Comparison of ENCODE assay signal across 8 cellular contexts in genomic region chr9:121498150-121498486, GRCh38. TPM values are rescaled to one million over a fixed set of nuclear protein-coding genes. Genes with fewer than 3 reads are reported as not detected.
A peak's percentile ranks its signal among the peaks of the same experiment; 100 is the strongest.
DNase-seq lines count a peak whose midpoint lies in the region; TF ChIP-seq lines count a peak whose summit lies in the region.

No MANE protein-coding gene starts in this region.

- peaks cover 3% of the 10 kb centered on the region for H3K36me3 Mint-ChIP-seq in activated naive CD8-positive, alpha-beta T cell

- H4K12ac ChIP-seq in trophoblast cell (ENCODE audit: low read depth, low read length) = no peak overlapping the region

- peak; percentile 78 for TF ChIP-seq CTCF in OCI-LY1 (IDR thresholded peaks at IDR 0.05; ENCODE audit: low read length)

- H3K4me3 Mint-ChIP-seq in activated naive CD8-positive, alpha-beta T cell = peak overlapping the region; percentile 84

- H3K9ac ChIP-seq in ES-I3 (ENCODE audit: low read depth, low read length) = peak overlapping the region; percentile 63; the same call in 1 of the 2 replicates
- H3K9ac ChIP-seq in GM23248 = no peak overlapping the region
- no peak overlapping the region for H3K9ac ChIP-seq in OCI-LY1 (ENCODE audit: low read length)
- no peak overlapping the region for H3K9ac ChIP-seq in trophoblast cell (ENCODE audit: low read length)

- peaks cover 4% of the 10 kb centered on the region; the same call in 1 of the 2 replicates for H3K4me1 ChIP-seq in ES-I3 (ENCODE audit: insufficient read depth, low read length)
- peaks cover 10% of the 10 kb centered on the region; the same call in 1 of the 2 replicates for H3K4me1 ChIP-seq in GM23248 (ENCODE audit: insufficient read depth)
- H3K4me1 ChIP-seq in OCI-LY1 (ENCODE audit: insufficient read depth, low read length, severe bottlenecking) = no peaks in the 10 kb centered on the region
- H3K4me1 ChIP-seq in trophoblast cell (ENCODE audit: control insufficient read depth in 1 of 2, insufficient read depth in 2 of 2, low read length in 2 of 2) = peaks cover 8 to 12% of the 10 kb centered on the region in 2 experiments

- peaks cover 21% of the 10 kb centered on the region for H3K4me1 Mint-ChIP-seq in activated naive CD8-positive, alpha-beta T cell (ENCODE audit: low read depth)

- in situ Hi-C loops in GM23248 (cut with MboI) = no loop called here

- intact Hi-C loops in head of caudate nucleus (cut with DNase I) = no loop called here

- H4K91ac ChIP-seq in trophoblast cell (ENCODE audit: low read depth, low read length) = no peak overlapping the region

- H4K8ac ChIP-seq in trophoblast cell (ENCODE audit: low read depth, low read length) = no peak overlapping the region

- H3K14ac ChIP-seq in trophoblast cell (ENCODE audit: low read length) = no peak overlapping the region

- WGBS in GM23248 (ENCODE audit: low coverage in 1 of 2, low lambda C conversion rate in 2 of 2, missing lambda C conversion rate in 2 of 2), 2 experiments = 14 to 21% methylated on average over 4 of the region's 4 CpGs
- WGBS in trophoblast cell (ENCODE audit: extremely low coverage, insufficient coverage, insufficient read length) = no CpG with 5 or more reads among the region's 4 CpGs

- no peak overlapping the region for H2AK5ac ChIP-seq in trophoblast cell (ENCODE audit: low read length)

- no peaks in the 10 kb centered on the region for H3K9me3 Mint-ChIP-seq in activated naive CD8-positive, alpha-beta T cell (ENCODE audit: low read depth)

- H3K9me2 ChIP-seq in GM23248 (ENCODE audit: insufficient read depth) (no peaks in the 10 kb centered on the region), OCI-LY1 (ENCODE audit: low read depth, low read length) (no peaks in the 10 kb centered on the region)

- H3K23ac ChIP-seq in trophoblast cell (ENCODE audit: low read length) = no peak overlapping the region

- no peak overlapping the region for H2BK5ac ChIP-seq in trophoblast cell (ENCODE audit: low read depth, low read length, poor library complexity)

- H3K4ac ChIP-seq in trophoblast cell (ENCODE audit: low read depth, low read length) = no peak overlapping the region

- H3K27me3 ChIP-seq in GM23248 (replicated peaks; ENCODE audit: insufficient read depth) (peaks cover 16% of the 10 kb centered on the region; the same call in 1 of the 2 replicates), OCI-LY1 (ENCODE audit: insufficient read depth, low read length) (peaks cover 16% of the 10 kb centered on the region; the same call in 1 of the 2 replicates), trophoblast cell (ENCODE audit: insufficient read depth, low read length) (peaks cover 30% of the 10 kb centered on the region)

- H3K4me2 ChIP-seq in GM23248 (ENCODE audit: unreplicated experiment) = peak overlapping the region; percentile 81
- no peak overlapping the region for H3K4me2 ChIP-seq in OCI-LY1 (ENCODE audit: low read length)
- H3K4me2 ChIP-seq in trophoblast cell (ENCODE audit: low read length) = no peak overlapping the region

- no peak overlapping the region for H3K27ac Mint-ChIP-seq in activated naive CD8-positive, alpha-beta T cell

- H3F3A ChIP-seq in GM23248 (ENCODE audit: insufficient read depth) (0 out of 2 replicates have a peak, but pooled peaks cover 4% of the 10 kb centered on the region), OCI-LY1 (ENCODE audit: insufficient read depth, low read length) (no peaks in the 10 kb centered on the region)

- no peak overlapping the region for H2BK12ac ChIP-seq in trophoblast cell (ENCODE audit: low read length)

- no peak overlapping the region for H2BK120ac ChIP-seq in trophoblast cell (ENCODE audit: insufficient read depth, low read length, poor library complexity)

- no peaks in the 10 kb centered on the region for H3K36me3 ChIP-seq in ES-I3 (ENCODE audit: insufficient read depth, low read length)
- no peaks in the 10 kb centered on the region for H3K36me3 ChIP-seq in GM23248 (ENCODE audit: low read depth)
- H3K36me3 ChIP-seq in OCI-LY1 (ENCODE audit: insufficient read depth, low read length) = no peaks in the 10 kb centered on the region
- H3K36me3 ChIP-seq in trophoblast cell (ENCODE audit: control insufficient read depth in 1 of 2, insufficient read depth in 2 of 2, low read length in 2 of 2) = no peaks in the 10 kb centered on the region

- no peaks in the 10 kb centered on the region for H4K20me1 ChIP-seq in GM23248 (ENCODE audit: insufficient read depth)
- no peaks in the 10 kb centered on the region for H4K20me1 ChIP-seq in OCI-LY1 (ENCODE audit: insufficient read depth, low read length)

- H3K27ac ChIP-seq in GM23248 (no peak overlapping the region), OCI-LY1 (ENCODE audit: low read depth, low read length, poor library complexity, severe bottlenecking) (no peak overlapping the region), trophoblast cell (ENCODE audit: low read depth, low read length) (no peak overlapping the region)

- H3K9me3 ChIP-seq in ES-I3 (ENCODE audit: control insufficient read depth, insufficient read depth, low read length) (peaks cover 4% of the 10 kb centered on the region), GM23248 (ENCODE audit: low read depth) (no peaks in the 10 kb centered on the region), OCI-LY1 (ENCODE audit: low read length) (no peaks in the 10 kb centered on the region), trophoblast cell (ENCODE audit: insufficient read depth, low read depth, low read length) (peaks cover 2% of the 10 kb centered on the region)

- H3K79me2 ChIP-seq in GM23248 (ENCODE audit: insufficient read depth) = no peaks in the 10 kb centered on the region
- H3K79me2 ChIP-seq in OCI-LY1 (ENCODE audit: insufficient read depth, low read length) = no peaks in the 10 kb centered on the region
- H3K79me2 ChIP-seq in trophoblast cell (ENCODE audit: control insufficient read depth, insufficient read depth, low read length, poor library complexity) = no peaks in the 10 kb centered on the region

- peaks cover 36% of the 10 kb centered on the region for H3K27me3 Mint-ChIP-seq in activated naive CD8-positive, alpha-beta T cell

- no peak overlapping the region for H3K18ac ChIP-seq in trophoblast cell (ENCODE audit: low read length)

- H3K79me1 ChIP-seq in trophoblast cell (ENCODE audit: low read length) = no peaks in the 10 kb centered on the region

- H2AFZ ChIP-seq in GM23248 (no peak overlapping the region), OCI-LY1 (ENCODE audit: low read length) (no peak overlapping the region), trophoblast cell (ENCODE audit: insufficient read depth, low read length, poor library complexity) (no peak overlapping the region)

- H3K4me3 ChIP-seq in GM23248 = peak overlapping the region; percentile 71
- H3K4me3 ChIP-seq in OCI-LY1 (ENCODE audit: low read depth, low read length, poor library complexity, severe bottlenecking) = no peak overlapping the region
- H3K4me3 ChIP-seq in trophoblast cell (ENCODE audit: low read depth, low read length) = no peak overlapping the region

- DNase-seq in GM23248 (peak; percentile 85), KG1 (lab: John Stamatoyannopoulos, UW) (peak; percentile 26), head of caudate nucleus (peak in 34 of 42 donors; percentile 30 to 85 (median 65)), trophoblast cell (peak; percentile 83 to 95), GOT3 (lab: John Stamatoyannopoulos, UW) (no peak)

RNA-seq across cellular contexts. Expression of gene GGTA1, which starts 1.5 kb away (rescaled TPM):
- total RNA-seq in GM23248 (2014; rRNA removed; shearing (Covaris generic)) = not detected in 2 replicates
- polyA plus RNA-seq in GM23248 (2016; fragmentation: Nextera tagmentation; extraction: Ambion mirVana) = not detected in 2 replicates
- 0.14 and 0.15 TPM in 2 replicates for polyA plus RNA-seq in trophoblast cell (2013)
